ENCODE assay signal across 1 cellular context in genomic region chr9:114180701-114181582, GRCh38.
TF ChIP-seq lines count a peak whose summit lies in the region.

No MANE protein-coding gene starts in this region.

TF ChIP-seq in GM23338, 12 proteins besides CTCF, POLR2A, EP300 and RAD21 (continued from another document):
- TF ChIP-seq, protein P1, sequence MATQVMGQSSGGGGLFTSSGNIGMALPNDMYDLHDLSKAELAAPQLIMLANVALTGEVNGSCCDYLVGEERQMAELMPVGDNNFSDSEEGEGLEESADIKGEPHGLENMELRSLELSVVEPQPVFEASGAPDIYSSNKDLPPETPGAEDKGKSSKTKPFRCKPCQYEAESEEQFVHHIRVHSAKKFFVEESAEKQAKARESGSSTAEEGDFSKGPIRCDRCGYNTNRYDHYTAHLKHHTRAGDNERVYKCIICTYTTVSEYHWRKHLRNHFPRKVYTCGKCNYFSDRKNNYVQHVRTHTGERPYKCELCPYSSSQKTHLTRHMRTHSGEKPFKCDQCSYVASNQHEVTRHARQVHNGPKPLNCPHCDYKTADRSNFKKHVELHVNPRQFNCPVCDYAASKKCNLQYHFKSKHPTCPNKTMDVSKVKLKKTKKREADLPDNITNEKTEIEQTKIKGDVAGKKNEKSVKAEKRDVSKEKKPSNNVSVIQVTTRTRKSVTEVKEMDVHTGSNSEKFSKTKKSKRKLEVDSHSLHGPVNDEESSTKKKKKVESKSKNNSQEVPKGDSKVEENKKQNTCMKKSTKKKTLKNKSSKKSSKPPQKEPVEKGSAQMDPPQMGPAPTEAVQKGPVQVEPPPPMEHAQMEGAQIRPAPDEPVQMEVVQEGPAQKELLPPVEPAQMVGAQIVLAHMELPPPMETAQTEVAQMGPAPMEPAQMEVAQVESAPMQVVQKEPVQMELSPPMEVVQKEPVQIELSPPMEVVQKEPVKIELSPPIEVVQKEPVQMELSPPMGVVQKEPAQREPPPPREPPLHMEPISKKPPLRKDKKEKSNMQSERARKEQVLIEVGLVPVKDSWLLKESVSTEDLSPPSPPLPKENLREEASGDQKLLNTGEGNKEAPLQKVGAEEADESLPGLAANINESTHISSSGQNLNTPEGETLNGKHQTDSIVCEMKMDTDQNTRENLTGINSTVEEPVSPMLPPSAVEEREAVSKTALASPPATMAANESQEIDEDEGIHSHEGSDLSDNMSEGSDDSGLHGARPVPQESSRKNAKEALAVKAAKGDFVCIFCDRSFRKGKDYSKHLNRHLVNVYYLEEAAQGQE (IDR thresholded peaks at IDR 0.05; ENCODE audit: unreplicated experiment), result no peak
- TF ChIP-seq, protein P2, sequence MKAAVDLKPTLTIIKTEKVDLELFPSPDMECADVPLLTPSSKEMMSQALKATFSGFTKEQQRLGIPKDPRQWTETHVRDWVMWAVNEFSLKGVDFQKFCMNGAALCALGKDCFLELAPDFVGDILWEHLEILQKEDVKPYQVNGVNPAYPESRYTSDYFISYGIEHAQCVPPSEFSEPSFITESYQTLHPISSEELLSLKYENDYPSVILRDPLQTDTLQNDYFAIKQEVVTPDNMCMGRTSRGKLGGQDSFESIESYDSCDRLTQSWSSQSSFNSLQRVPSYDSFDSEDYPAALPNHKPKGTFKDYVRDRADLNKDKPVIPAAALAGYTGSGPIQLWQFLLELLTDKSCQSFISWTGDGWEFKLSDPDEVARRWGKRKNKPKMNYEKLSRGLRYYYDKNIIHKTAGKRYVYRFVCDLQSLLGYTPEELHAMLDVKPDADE (IDR thresholded peaks at IDR 0.05), result no peak
- no peak for TF ChIP-seq ZNF331 (CRISPR knock-in tag; IDR thresholded peaks at IDR 0.05; ENCODE audit: low read depth)
